ENCODE assay signal across 26 cellular contexts in the genomic region with DNA sequence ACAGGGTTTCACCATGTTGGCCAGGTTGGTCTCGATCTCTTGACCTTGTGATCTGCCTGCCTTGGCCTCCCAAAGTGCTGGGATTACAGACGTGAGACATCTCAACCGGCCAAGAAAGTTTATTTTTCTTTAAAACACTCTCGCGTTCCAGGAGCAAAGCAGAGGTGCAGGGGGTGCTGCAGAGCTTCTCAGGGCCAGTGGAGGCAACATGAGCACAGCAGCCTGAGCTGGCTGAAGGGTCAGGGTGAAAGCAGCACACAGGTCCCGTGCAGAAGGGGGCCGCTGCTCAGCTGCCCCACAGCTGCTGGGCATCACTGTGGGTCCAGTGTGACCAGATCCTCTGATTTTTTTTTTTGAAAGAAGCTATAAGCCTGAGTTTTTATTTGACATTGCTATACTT. TPM values are rescaled to one million over a fixed set of nuclear protein-coding genes. Genes with fewer than 3 reads are reported as not detected.
A peak's percentile ranks its signal among the peaks of the same experiment; 100 is the strongest.
DNase-seq lines count a peak whose midpoint lies in the region; ATAC-seq and TF ChIP-seq lines count a peak whose summit lies in the region.
"Had no signal": no experiment of that assay in that cellular context is flagged by ENCODE, and none has a peak within 500 bp of the region (broad histone marks: within the 10 kb centered on the region; RNA-seq: fewer than 3 reads in every experiment).

No MANE protein-coding gene starts in this region.

- TF ChIP-seq CTCF in esophagus muscularis mucosa (IDR thresholded peaks at IDR 0.05) (no peak), right atrium auricular region (IDR thresholded peaks at IDR 0.05) (no peak)

- H3K9me3 ChIP-seq in esophagus muscularis mucosa = peaks cover 0 to 11% (median 6%) of the 10 kb centered on the region in 4 donors
- peaks cover 0 to 17% of the 10 kb centered on the region in 2 donors for H3K9me3 ChIP-seq in right atrium auricular region
- H3K9me3 ChIP-seq: SJSA1 had no signal

- TF ChIP-seq EP300 in esophagus muscularis mucosa (IDR thresholded peaks at IDR 0.05) = no peak

- TF ChIP-seq POLR2A in esophagus muscularis mucosa (IDR thresholded peaks at IDR 0.05; ENCODE audit: low read depth) = no peak

- peaks cover 0 to 57% (median 0%) of the 10 kb centered on the region in 4 donors for H3K27me3 ChIP-seq in esophagus muscularis mucosa
- no peaks in the 10 kb centered on the region for H3K27me3 ChIP-seq in right atrium auricular region

- ATAC-seq in SK-N-SH treated with all-trans-retinoic acid at 6 μM for 48 hours = peak; percentile 21; the same call in 1 of the 3 replicates

- H3K27ac ChIP-seq in esophagus muscularis mucosa (replicated peaks in 1 of 4) = no peak overlapping the region
- H3K27ac ChIP-seq in right atrium auricular region = no peak overlapping the region
- H3K27ac ChIP-seq: SJSA1 had no signal

- H3K4me3 ChIP-seq in esophagus muscularis mucosa (no peak overlapping the region), right atrium auricular region (no peak overlapping the region)
- H3K4me3 ChIP-seq: SJSA1 had no signal

- intact Hi-C loops in esophagus muscularis mucosa (cut with DNase I) = no loop called here

- DNase-seq in D341Med (ENCODE audit: low spot score) (peak; percentile 23), HCEC 1CT (peak; percentile 17), iPS-NIHi7 (ENCODE audit: extremely low spot score) (peak; percentile 29), esophagus muscularis mucosa (ENCODE audit: extremely low spot score) (no peak), NCI-H2107 treated with DMSO at 0.1 percent for 48 hours (lab: John Stamatoyannopoulos, UW; ENCODE audit: unreplicated experiment) (no peak), NCI-H774 (lab: John Stamatoyannopoulos, UW) (no peak), right atrium auricular region (ENCODE audit: low spot score) (no peak)
- DNase-seq: C1 segment of cervical spinal cord; Caco-2; CD4-positive, alpha-beta memory T cell; DMS 273 treated with DMSO at 0.1 percent for 48 hours; DMS79; EL; GF-D8; Karpas-422; NCI-H1105; NCI-H1436 treated with DMSO at 0.1 percent for 48 hours; NCI-H187 treated with DMSO at 0.1 percent for 48 hours; NCI-H2107; NCI-H446 treated with DMSO at 0.1 percent for 48 hours; NCI-H526; Right ventricle myocardium superior; RPMI8226 had no signal

- H3K36me3 ChIP-seq in esophagus muscularis mucosa (no peaks in the 10 kb centered on the region), right atrium auricular region (no peaks in the 10 kb centered on the region)
- H3K36me3 ChIP-seq: SJSA1 had no signal

- H3K4me1 ChIP-seq in esophagus muscularis mucosa (no peaks in the 10 kb centered on the region), right atrium auricular region (no peaks in the 10 kb centered on the region)
- H3K4me1 ChIP-seq: Caco-2, SJSA1 had no signal

- 14% methylated on average over 7 of the region's 7 CpGs for WGBS in esophagus muscularis mucosa

TF ChIP-seq in SK-N-SH treated with all-trans-retinoic acid at 6 μM for 48 hours, 23 proteins besides CTCF, POLR2A, EP300 and RAD21:
- TF ChIP-seq BACH2 (CRISPR knock-in tag; IDR thresholded peaks at IDR 0.05; ENCODE audit: borderline replicate concordance) (no peak), ZFP30 (CRISPR knock-in tag; IDR thresholded peaks at IDR 0.05) (no peak), ARNTL (CRISPR knock-in tag; IDR thresholded peaks at IDR 0.05; ENCODE audit: borderline replicate concordance, low read depth) (no peak), ISL1 (CRISPR knock-in tag; IDR thresholded peaks at IDR 0.05) (no peak), SNAI2 (CRISPR knock-in tag; IDR thresholded peaks at IDR 0.05) (no peak), ZNF70 (CRISPR knock-in tag; IDR thresholded peaks at IDR 0.05) (no peak), ZNF8 (CRISPR knock-in tag; IDR thresholded peaks at IDR 0.05) (no peak), ESRRG (CRISPR knock-in tag; IDR thresholded peaks at IDR 0.05) (no peak), TOX (CRISPR knock-in tag; IDR thresholded peaks at IDR 0.05; ENCODE audit: borderline replicate concordance) (no peak), TCF4 (CRISPR knock-in tag; IDR thresholded peaks at IDR 0.05; ENCODE audit: borderline replicate concordance) (no peak), CSDC2 (CRISPR knock-in tag; IDR thresholded peaks at IDR 0.05) (no peak)
- TF ChIP-seq, protein P1, sequence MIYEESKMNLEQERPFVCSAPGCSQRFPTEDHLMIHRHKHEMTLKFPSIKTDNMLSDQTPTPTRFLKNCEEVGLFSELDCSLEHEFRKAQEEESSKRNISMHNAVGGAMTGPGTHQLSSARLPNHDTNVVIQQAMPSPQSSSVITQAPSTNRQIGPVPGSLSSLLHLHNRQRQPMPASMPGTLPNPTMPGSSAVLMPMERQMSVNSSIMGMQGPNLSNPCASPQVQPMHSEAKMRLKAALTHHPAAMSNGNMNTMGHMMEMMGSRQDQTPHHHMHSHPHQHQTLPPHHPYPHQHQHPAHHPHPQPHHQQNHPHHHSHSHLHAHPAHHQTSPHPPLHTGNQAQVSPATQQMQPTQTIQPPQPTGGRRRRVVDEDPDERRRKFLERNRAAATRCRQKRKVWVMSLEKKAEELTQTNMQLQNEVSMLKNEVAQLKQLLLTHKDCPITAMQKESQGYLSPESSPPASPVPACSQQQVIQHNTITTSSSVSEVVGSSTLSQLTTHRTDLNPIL (CRISPR knock-in tag; IDR thresholded peaks at IDR 0.05; ENCODE audit: low read depth) = no peak
- TF ChIP-seq, protein P2, sequence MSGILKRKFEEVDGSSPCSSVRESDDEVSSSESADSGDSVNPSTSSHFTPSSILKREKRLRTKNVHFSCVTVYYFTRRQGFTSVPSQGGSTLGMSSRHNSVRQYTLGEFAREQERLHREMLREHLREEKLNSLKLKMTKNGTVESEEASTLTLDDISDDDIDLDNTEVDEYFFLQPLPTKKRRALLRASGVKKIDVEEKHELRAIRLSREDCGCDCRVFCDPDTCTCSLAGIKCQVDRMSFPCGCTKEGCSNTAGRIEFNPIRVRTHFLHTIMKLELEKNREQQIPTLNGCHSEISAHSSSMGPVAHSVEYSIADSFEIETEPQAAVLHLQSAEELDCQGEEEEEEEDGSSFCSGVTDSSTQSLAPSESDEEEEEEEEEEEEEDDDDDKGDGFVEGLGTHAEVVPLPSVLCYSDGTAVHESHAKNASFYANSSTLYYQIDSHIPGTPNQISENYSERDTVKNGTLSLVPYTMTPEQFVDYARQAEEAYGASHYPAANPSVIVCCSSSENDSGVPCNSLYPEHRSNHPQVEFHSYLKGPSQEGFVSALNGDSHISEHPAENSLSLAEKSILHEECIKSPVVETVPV (CRISPR knock-in tag; IDR thresholded peaks at IDR 0.05) = no peak
- TF ChIP-seq, protein P3, sequence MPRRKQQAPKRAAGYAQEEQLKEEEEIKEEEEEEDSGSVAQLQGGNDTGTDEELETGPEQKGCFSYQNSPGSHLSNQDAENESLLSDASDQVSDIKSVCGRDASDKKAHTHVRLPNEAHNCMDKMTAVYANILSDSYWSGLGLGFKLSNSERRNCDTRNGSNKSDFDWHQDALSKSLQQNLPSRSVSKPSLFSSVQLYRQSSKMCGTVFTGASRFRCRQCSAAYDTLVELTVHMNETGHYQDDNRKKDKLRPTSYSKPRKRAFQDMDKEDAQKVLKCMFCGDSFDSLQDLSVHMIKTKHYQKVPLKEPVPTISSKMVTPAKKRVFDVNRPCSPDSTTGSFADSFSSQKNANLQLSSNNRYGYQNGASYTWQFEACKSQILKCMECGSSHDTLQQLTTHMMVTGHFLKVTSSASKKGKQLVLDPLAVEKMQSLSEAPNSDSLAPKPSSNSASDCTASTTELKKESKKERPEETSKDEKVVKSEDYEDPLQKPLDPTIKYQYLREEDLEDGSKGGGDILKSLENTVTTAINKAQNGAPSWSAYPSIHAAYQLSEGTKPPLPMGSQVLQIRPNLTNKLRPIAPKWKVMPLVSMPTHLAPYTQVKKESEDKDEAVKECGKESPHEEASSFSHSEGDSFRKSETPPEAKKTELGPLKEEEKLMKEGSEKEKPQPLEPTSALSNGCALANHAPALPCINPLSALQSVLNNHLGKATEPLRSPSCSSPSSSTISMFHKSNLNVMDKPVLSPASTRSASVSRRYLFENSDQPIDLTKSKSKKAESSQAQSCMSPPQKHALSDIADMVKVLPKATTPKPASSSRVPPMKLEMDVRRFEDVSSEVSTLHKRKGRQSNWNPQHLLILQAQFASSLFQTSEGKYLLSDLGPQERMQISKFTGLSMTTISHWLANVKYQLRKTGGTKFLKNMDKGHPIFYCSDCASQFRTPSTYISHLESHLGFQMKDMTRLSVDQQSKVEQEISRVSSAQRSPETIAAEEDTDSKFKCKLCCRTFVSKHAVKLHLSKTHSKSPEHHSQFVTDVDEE (CRISPR knock-in tag; IDR thresholded peaks at IDR 0.05) = no peak
- TF ChIP-seq, protein P4, sequence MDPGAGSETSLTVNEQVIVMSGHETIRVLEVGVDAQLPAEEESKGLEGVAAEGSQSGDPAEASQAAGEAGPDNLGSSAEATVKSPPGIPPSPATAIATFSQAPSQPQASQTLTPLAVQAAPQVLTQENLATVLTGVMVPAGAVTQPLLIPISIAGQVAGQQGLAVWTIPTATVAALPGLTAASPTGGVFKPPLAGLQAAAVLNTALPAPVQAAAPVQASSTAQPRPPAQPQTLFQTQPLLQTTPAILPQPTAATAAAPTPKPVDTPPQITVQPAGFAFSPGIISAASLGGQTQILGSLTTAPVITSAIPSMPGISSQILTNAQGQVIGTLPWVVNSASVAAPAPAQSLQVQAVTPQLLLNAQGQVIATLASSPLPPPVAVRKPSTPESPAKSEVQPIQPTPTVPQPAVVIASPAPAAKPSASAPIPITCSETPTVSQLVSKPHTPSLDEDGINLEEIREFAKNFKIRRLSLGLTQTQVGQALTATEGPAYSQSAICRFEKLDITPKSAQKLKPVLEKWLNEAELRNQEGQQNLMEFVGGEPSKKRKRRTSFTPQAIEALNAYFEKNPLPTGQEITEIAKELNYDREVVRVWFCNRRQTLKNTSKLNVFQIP (CRISPR knock-in tag; IDR thresholded peaks at IDR 0.05; ENCODE audit: borderline replicate concordance, low read depth) = no peak

RNA-seq across cellular contexts. Expression of a gene that starts 46.1 kb away (rescaled TPM):
- total RNA-seq in esophagus muscularis mucosa = 10 to 100 TPM; 26.2 to 92.4 (median 59.0) TPM
- 10 to 100 TPM; 25.0 to 64.6 TPM for total RNA-seq in right atrium auricular region

RNA-seq across cellular contexts. Expression of a gene that starts 47.9 kb away (rescaled TPM):
- total RNA-seq in esophagus muscularis mucosa (not detected), right atrium auricular region (not detected)
- total RNA-seq: Caco-2; CD4-positive, alpha-beta memory T cell; Right ventricle myocardium superior; SJSA1; T-helper 1 cell treated with Interleukin-12 subunit alpha and Interleukin-12 subunit beta and Interleukin-4 antibody, amounts not matched to agents 30 ng/mL and 1 ng/mL, for 36 hours had no signal

Comparison
In these comparisons a context has a peak if more than half of its experiments do, and no peak if none do; other contexts are left out.
1. DNase-seq: peak in D341Med (single experiment), HCEC 1CT (single experiment) and iPS-NIHi7 (single experiment); none in esophagus muscularis mucosa (single experiment), NCI-H2107 treated with DMSO at 0.1 percent for 48 hours (single experiment), NCI-H774 (single experiment) and right atrium auricular region (single experiment).